23 cellular contexts compared by ENCODE assay signal in the genomic region with DNA sequence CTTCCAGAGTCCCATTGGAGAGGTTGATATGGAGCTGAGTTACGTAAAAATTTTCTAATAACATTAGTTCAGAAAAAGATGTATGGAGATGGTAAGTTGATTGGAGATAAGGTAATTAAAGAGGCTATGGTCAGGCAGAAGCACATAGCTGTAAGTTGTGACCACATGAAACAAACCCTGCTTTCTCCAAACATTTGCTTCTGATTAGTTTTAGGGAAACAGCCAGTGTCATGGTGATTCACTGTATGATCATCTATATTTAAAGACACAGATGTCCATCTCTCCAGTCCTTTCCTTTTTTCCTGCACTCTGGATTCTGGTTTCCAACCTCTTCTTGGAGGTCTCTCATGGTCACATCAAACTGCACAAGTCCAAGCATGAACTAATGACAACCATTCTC.
"Had no signal": no experiment of that assay in that cellular context is flagged by ENCODE, and none has a peak within 500 bp of the region (broad histone marks: within the 10 kb centered on the region; RNA-seq: fewer than 3 reads in every experiment).

No MANE protein-coding gene starts in this region.

- H3K27me3 Mint-ChIP-seq: activated CD4-positive, alpha-beta memory T cell treated with anti-CD3 and anti-CD28 coated beads, Interleukin-2, amount 10 ng/mL, durations not matched to agents 7 days and 5 days; activated naive CD4-positive, alpha-beta T cell treated with anti-CD3 and anti-CD28 coated beads, Interleukin-2, amount 10 ng/mL, durations not matched to agents 7 days and 5 days; activated naive CD8-positive, alpha-beta T cell treated with anti-CD3 and anti-CD28 coated beads, Interleukin-2, amount 10 ng/mL, durations not matched to agents 7 days and 5 days; activated T-helper 17 cell treated with anti-CD3 and anti-CD28 coated beads, Interleukin-2, amount 50 U/mL, for 72 hours; central memory CD8-positive, alpha-beta T cell; T-cell had no signal

- H3K4me3 Mint-ChIP-seq: activated CD4-positive, alpha-beta memory T cell treated with anti-CD3 and anti-CD28 coated beads, Interleukin-2, amount 10 ng/mL, durations not matched to agents 7 days and 5 days; activated naive CD4-positive, alpha-beta T cell treated with anti-CD3 and anti-CD28 coated beads, Interleukin-2, amount 10 ng/mL, durations not matched to agents 7 days and 5 days; activated naive CD8-positive, alpha-beta T cell treated with anti-CD3 and anti-CD28 coated beads, Interleukin-2, amount 10 ng/mL, durations not matched to agents 7 days and 5 days; activated T-helper 17 cell treated with anti-CD3 and anti-CD28 coated beads, Interleukin-2, amount 50 U/mL, for 72 hours; central memory CD8-positive, alpha-beta T cell; T-cell had no signal

- H3K36me3 Mint-ChIP-seq: activated naive CD4-positive, alpha-beta T cell treated with anti-CD3 and anti-CD28 coated beads, Interleukin-2, amount 10 ng/mL, durations not matched to agents 7 days and 5 days; activated naive CD8-positive, alpha-beta T cell treated with anti-CD3 and anti-CD28 coated beads, Interleukin-2, amount 10 ng/mL, durations not matched to agents 7 days and 5 days; T-cell had no signal

- H3K9me3 ChIP-seq: body of pancreas had no signal

- H3K27ac Mint-ChIP-seq: activated CD4-positive, alpha-beta memory T cell treated with anti-CD3 and anti-CD28 coated beads, Interleukin-2, amount 10 ng/mL, durations not matched to agents 7 days and 5 days; activated naive CD4-positive, alpha-beta T cell treated with anti-CD3 and anti-CD28 coated beads, Interleukin-2, amount 10 ng/mL, durations not matched to agents 7 days and 5 days; activated naive CD8-positive, alpha-beta T cell treated with anti-CD3 and anti-CD28 coated beads, Interleukin-2, amount 10 ng/mL, durations not matched to agents 7 days and 5 days; activated T-helper 17 cell treated with anti-CD3 and anti-CD28 coated beads, Interleukin-2, amount 50 U/mL, for 72 hours; T-cell had no signal

- H3K4me1 ChIP-seq: body of pancreas had no signal

- H3K4me1 Mint-ChIP-seq: activated CD4-positive, alpha-beta memory T cell treated with anti-CD3 and anti-CD28 coated beads, Interleukin-2, amount 10 ng/mL, durations not matched to agents 7 days and 5 days; activated naive CD4-positive, alpha-beta T cell treated with anti-CD3 and anti-CD28 coated beads, Interleukin-2, amount 10 ng/mL, durations not matched to agents 7 days and 5 days; activated naive CD8-positive, alpha-beta T cell treated with anti-CD3 and anti-CD28 coated beads, Interleukin-2, amount 10 ng/mL, durations not matched to agents 7 days and 5 days; activated T-helper 17 cell treated with anti-CD3 and anti-CD28 coated beads, Interleukin-2, amount 50 U/mL, for 72 hours; central memory CD8-positive, alpha-beta T cell; T-cell had no signal

- H3K4me3 ChIP-seq: body of pancreas, PC-9 had no signal

- H3K9me3 Mint-ChIP-seq: activated naive CD4-positive, alpha-beta T cell treated with anti-CD3 and anti-CD28 coated beads, Interleukin-2, amount 10 ng/mL, durations not matched to agents 7 days and 5 days had no signal

- DNase-seq: activated CD4-positive, alpha-beta memory T cell treated with anti-CD3 and anti-CD28 coated beads, Interleukin-2, amount 10 ng/mL, durations not matched to agents 7 days and 5 days; activated CD4-positive, alpha-beta T cell treated with anti-CD3 and anti-CD28 coated beads, Interleukin-2, amount 50 U/mL, for 1 hour; activated CD4-positive, CD25-positive, alpha-beta regulatory T cell; activated gamma-delta T cell; activated naive CD4-positive, alpha-beta T cell treated with anti-CD3 and anti-CD28 coated beads, Interleukin-2, amount 10 ng/mL, durations not matched to agents 7 days and 5 days; activated naive CD8-positive, alpha-beta T cell treated with anti-CD3 and anti-CD28 coated beads, Interleukin-2, amount 10 ng/mL, durations not matched to agents 7 days and 5 days; activated T-cell treated with anti-CD3 and anti-CD28 coated beads for 4 hours; activated T-cell treated with anti-CD3 and anti-CD28 coated beads, Interleukin-2, amount 50 U/mL, for 48 hours; aorta; body of pancreas; NCI-H1048; NCI-H146; NCI-H187 treated with DMSO at 0.1 percent for 48 hours; NCI-H2081 treated with DMSO at 0.1 percent for 48 hours; NCI-H446; NCI-H524; PC-9; SHP77 treated with DMSO at 0.1 percent for 48 hours; T-cell; T-helper 2 cell; T1000 had no signal

- H3K27me3 ChIP-seq: body of pancreas had no signal

- ATAC-seq: activated T-helper 17 cell treated with anti-CD3 and anti-CD28 coated beads, Interleukin-2, amount 50 U/mL, for 72 hours; body of pancreas; T-cell had no signal
